In the genomic region with DNA sequence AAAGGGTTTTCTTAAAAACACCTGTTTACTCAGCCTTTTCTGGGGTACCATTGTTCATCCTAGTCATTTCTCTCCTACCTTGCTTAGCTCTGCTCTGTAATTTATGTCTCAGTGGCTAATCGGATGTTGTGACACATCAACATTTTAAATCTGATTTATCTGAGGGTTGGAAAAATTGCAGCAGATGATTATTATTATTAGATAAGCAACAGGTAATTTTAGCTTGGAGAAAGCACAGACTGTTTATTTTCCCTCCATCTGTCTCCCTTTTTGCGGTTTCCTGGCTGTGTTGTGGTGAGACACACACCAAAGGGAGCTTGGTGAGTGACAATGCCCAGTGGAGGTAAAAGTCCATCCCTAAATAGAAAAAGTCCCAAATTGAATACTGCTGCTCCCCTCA, we compare ENCODE assay signal across 18 cellular contexts.
"Had no signal": no experiment of that assay in that cellular context is flagged by ENCODE, and none has a peak within 500 bp of the region (broad histone marks: within the 10 kb centered on the region; RNA-seq: fewer than 3 reads in every experiment).

No MANE protein-coding gene starts in this region.

- H3K4me1 Mint-ChIP-seq: stimulated activated effector memory CD8-positive, alpha-beta T cell treated with anti-CD3 and anti-CD28 coated beads, Interleukin-12 subunit alpha, Interleukin-12 subunit beta, amount 100 ng/mL, for 72 hours had no signal

- H3K27ac ChIP-seq: esophagus muscularis mucosa, parathyroid adenoma, prostate gland, right lobe of liver, testis, tibial nerve, upper lobe of right lung, vagina had no signal

- H3K9ac ChIP-seq: parathyroid adenoma had no signal

- H3K36me3 Mint-ChIP-seq: natural killer cell treated with Interleukin-12 subunit alpha and Interleukin-12 subunit beta and Interleukin-15 and Interleukin-18, amount 100 ng/mL, for 72 hours; stimulated activated effector memory CD8-positive, alpha-beta T cell treated with anti-CD3 and anti-CD28 coated beads, Interleukin-12 subunit alpha, Interleukin-12 subunit beta, amount 100 ng/mL, for 72 hours had no signal

- H3K4me3 Mint-ChIP-seq: natural killer cell treated with Interleukin-12 subunit alpha and Interleukin-12 subunit beta and Interleukin-15 and Interleukin-18, amount 100 ng/mL, for 72 hours; stimulated activated effector memory CD8-positive, alpha-beta T cell treated with anti-CD3 and anti-CD28 coated beads, Interleukin-12 subunit alpha, Interleukin-12 subunit beta, amount 100 ng/mL, for 72 hours; stimulated activated naive CD8-positive, alpha-beta T cell treated with anti-CD3 and anti-CD28 coated beads, Interleukin-15, Interleukin-2, amounts not matched to agents 100 ng/mL and 50 ng/mL, for 24 hours had no signal

- H3K4me3 ChIP-seq: esophagus muscularis mucosa, gastrocnemius medialis, prostate gland, right lobe of liver, testis, tibial nerve, upper lobe of right lung, vagina had no signal

- H2AFZ ChIP-seq: parathyroid adenoma had no signal

- DNase-seq: effector memory CD4-positive, alpha-beta T cell; gastrocnemius medialis; glutamatergic neuron; islet precursor cell; right lobe of liver; stimulated activated CD4-positive, alpha-beta T cell treated with anti-CD3 and anti-CD28 coated beads, Interleukin-4, amount 100 ng/mL, for 1 hour; stimulated activated CD8-positive, alpha-beta memory T cell treated with anti-CD3 and anti-CD28 coated beads, Interleukin-4, amount 100 ng/mL, for 48 hours; testis; upper lobe of right lung had no signal

- H3K36me3 ChIP-seq: esophagus muscularis mucosa, gastrocnemius medialis, prostate gland, right lobe of liver, tibial nerve, upper lobe of right lung, vagina had no signal

- H3K79me2 ChIP-seq: parathyroid adenoma had no signal

- H3K9me3 Mint-ChIP-seq: natural killer cell treated with Interleukin-12 subunit alpha and Interleukin-12 subunit beta and Interleukin-15 and Interleukin-18, amount 100 ng/mL, for 72 hours; stimulated activated effector memory CD8-positive, alpha-beta T cell treated with anti-CD3 and anti-CD28 coated beads, Interleukin-12 subunit alpha, Interleukin-12 subunit beta, amount 100 ng/mL, for 72 hours; stimulated activated naive CD8-positive, alpha-beta T cell treated with anti-CD3 and anti-CD28 coated beads, Interleukin-15, Interleukin-2, amounts not matched to agents 100 ng/mL and 50 ng/mL, for 24 hours had no signal

- H3K9me3 ChIP-seq: esophagus muscularis mucosa, gastrocnemius medialis, prostate gland, right lobe of liver, testis, tibial nerve, upper lobe of right lung, vagina had no signal

- H3K27ac Mint-ChIP-seq: natural killer cell treated with Interleukin-12 subunit alpha and Interleukin-12 subunit beta and Interleukin-15 and Interleukin-18, amount 100 ng/mL, for 72 hours; stimulated activated effector memory CD8-positive, alpha-beta T cell treated with anti-CD3 and anti-CD28 coated beads, Interleukin-12 subunit alpha, Interleukin-12 subunit beta, amount 100 ng/mL, for 72 hours; stimulated activated naive CD8-positive, alpha-beta T cell treated with anti-CD3 and anti-CD28 coated beads, Interleukin-15, Interleukin-2, amounts not matched to agents 100 ng/mL and 50 ng/mL, for 24 hours had no signal

- ATAC-seq: gastrocnemius medialis; left lobe of liver; natural killer cell treated with Interleukin-12 subunit alpha and Interleukin-12 subunit beta and Interleukin-15 and Interleukin-18, amount 100 ng/mL, for 72 hours; right lobe of liver; stimulated activated effector memory CD8-positive, alpha-beta T cell treated with anti-CD3 and anti-CD28 coated beads, Interleukin-12 subunit alpha, Interleukin-12 subunit beta, amount 100 ng/mL, for 72 hours; upper lobe of right lung had no signal

- H3K27me3 ChIP-seq: gastrocnemius medialis, right lobe of liver, testis, tibial nerve, upper lobe of right lung, vagina had no signal

- H3K4me1 ChIP-seq: parathyroid adenoma, prostate gland, right lobe of liver, testis, tibial nerve, upper lobe of right lung, vagina had no signal
